ENCODE assay signal across 8 cellular contexts in genomic region chr1:34013958-34014737, GRCh38.
DNase-seq lines count a peak whose midpoint lies in the region; ATAC-seq, FAIRE-seq and TF ChIP-seq lines count a peak whose summit lies in the region.

No MANE protein-coding gene starts in this region.

- ATAC-seq in GM19023 (IDR thresholded peaks at IDR 0.05; ENCODE audit: unreplicated experiment) = no peak

- no peaks in the 10 kb centered on the region for H3K9me3 Mint-ChIP-seq in activated CD4-positive, alpha-beta memory T cell treated with anti-CD3 and anti-CD28 coated beads, Interleukin-2, amount 10 ng/mL, durations not matched to agents 7 days and 5 days

- peak; percentile 59 for TF ChIP-seq CTCF in AG09309 (IDR thresholded peaks at IDR 0.05; ENCODE audit: control insufficient read depth, insufficient read depth, low read depth, low read length, missing control alignments)

- H3K4me1 Mint-ChIP-seq in activated CD4-positive, alpha-beta memory T cell treated with anti-CD3 and anti-CD28 coated beads, Interleukin-2, amount 10 ng/mL, durations not matched to agents 7 days and 5 days = no peaks in the 10 kb centered on the region

- DNase-seq in AG09309 (ENCODE audit: low read depth) = no peak
- DNase-seq in H54 (ENCODE audit: insufficient read length, low spot score) = peak; percentile 12
- peak; percentile 17 for DNase-seq in activated CD4-positive, alpha-beta memory T cell treated with anti-CD3 and anti-CD28 coated beads, Interleukin-2, amount 10 ng/mL, durations not matched to agents 7 days and 5 days
- DNase-seq in left kidney (ENCODE audit: low read depth, low spot score) = peak; percentile 65
- no peak for DNase-seq in NCI-H69 (lab: John Stamatoyannopoulos, UW)
- DNase-seq in NCI-H345 (lab: John Stamatoyannopoulos, UW) = no peak
- no peak for DNase-seq in medulla oblongata (ENCODE audit: extremely low spot score)

- TF ChIP-seq POLR2A in H54 (IDR thresholded peaks at IDR 0.05; ENCODE audit: low read depth, low read length) = no peak

- H3K4me3 Mint-ChIP-seq in activated CD4-positive, alpha-beta memory T cell treated with anti-CD3 and anti-CD28 coated beads, Interleukin-2, amount 10 ng/mL, durations not matched to agents 7 days and 5 days = no peak overlapping the region

- POLR2A ChIA-PET in activated CD4-positive, alpha-beta memory T cell treated with anti-CD3 and anti-CD28 coated beads, Interleukin-2, amount 10 ng/mL, durations not matched to agents 7 days and 5 days (lab: Charles Lee) = no interaction called here

- no peak overlapping the region for H3K4me3 ChIP-seq in AG09309 (ENCODE audit: control insufficient read depth, low read depth, low read length)

- no peak for FAIRE-seq in H54 (lab: Jason Lieb, UNC)

- CTCF ChIA-PET in activated CD4-positive, alpha-beta memory T cell treated with anti-CD3 and anti-CD28 coated beads, Interleukin-2, amount 10 ng/mL, durations not matched to agents 7 days and 5 days (lab: Charles Lee) = interaction anchor here (0.8 to 1.6 kb wide), 4 partner anchors 12 to 381 kb away, joined by 3 read pairs; no protein-coding TSS in a partner anchor

- H3K27ac Mint-ChIP-seq in activated CD4-positive, alpha-beta memory T cell treated with anti-CD3 and anti-CD28 coated beads, Interleukin-2, amount 10 ng/mL, durations not matched to agents 7 days and 5 days = no peak overlapping the region

- H3K27me3 Mint-ChIP-seq in activated CD4-positive, alpha-beta memory T cell treated with anti-CD3 and anti-CD28 coated beads, Interleukin-2, amount 10 ng/mL, durations not matched to agents 7 days and 5 days = no peaks in the 10 kb centered on the region

- no peaks in the 10 kb centered on the region for H3K36me3 Mint-ChIP-seq in activated CD4-positive, alpha-beta memory T cell treated with anti-CD3 and anti-CD28 coated beads, Interleukin-2, amount 10 ng/mL, durations not matched to agents 7 days and 5 days (ENCODE audit: low read depth)

Comparison
In these comparisons a context has a peak if more than half of its experiments do, and no peak if none do; other contexts are left out.
1. DNase-seq: peak in H54 (single experiment), activated CD4-positive, alpha-beta memory T cell treated with anti-CD3 and anti-CD28 coated beads, Interleukin-2, amount 10 ng/mL, durations not matched to agents 7 days and 5 days (single experiment) and left kidney (single experiment); none in AG09309 (single experiment), NCI-H69 (single experiment), NCI-H345 (single experiment) and medulla oblongata (single experiment).